In the genomic region with DNA sequence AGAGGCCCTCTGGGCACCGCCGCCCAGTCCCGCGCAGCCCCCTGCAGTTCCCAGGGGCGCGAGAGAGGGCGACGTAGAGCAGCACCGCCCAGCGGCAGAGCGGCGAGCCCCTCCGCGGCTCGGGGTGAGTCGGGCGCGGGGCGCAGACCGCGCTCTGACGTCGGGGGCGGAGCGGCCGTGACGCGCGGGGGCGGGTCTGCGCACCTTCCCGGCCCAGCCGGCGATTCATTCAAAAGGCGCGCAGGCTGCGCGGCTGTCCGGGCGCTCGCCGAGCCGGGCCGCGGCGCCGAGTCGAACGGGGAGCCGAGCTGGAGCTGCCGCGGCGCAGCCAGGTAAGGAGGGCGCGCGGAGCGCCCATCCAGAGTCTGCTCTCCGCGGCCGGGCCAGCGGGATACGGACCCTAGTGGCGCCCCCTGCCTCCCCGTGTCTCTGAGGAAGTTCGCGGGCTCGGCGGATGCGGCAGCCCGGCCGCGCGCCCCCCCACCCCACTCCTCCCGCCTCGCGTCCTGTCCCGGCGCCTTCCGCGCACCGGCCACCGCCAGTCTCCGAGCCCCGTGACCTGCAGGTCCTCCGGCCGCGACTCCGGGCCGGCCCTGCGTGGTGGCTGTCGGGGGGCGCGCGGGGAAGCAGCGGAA, we compare ENCODE assay signal across 1 cellular context.
TF ChIP-seq lines count a peak whose summit lies in the region.

A gene with protein sequence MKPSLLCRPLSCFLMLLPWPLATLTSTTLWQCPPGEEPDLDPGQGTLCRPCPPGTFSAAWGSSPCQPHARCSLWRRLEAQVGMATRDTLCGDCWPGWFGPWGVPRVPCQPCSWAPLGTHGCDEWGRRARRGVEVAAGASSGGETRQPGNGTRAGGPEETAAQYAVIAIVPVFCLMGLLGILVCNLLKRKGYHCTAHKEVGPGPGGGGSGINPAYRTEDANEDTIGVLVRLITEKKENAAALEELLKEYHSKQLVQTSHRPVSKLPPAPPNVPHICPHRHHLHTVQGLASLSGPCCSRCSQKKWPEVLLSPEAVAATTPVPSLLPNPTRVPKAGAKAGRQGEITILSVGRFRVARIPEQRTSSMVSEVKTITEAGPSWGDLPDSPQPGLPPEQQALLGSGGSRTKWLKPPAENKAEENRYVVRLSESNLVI (plus strand): TSS at position 232 of the 635 bp plus-strand sequence. CDS start 12,738 bp downstream, outside the sequence.

TF ChIP-seq in K562, 482 proteins besides CTCF, POLR2A, EP300 and RAD21 (continued from another document):
- TF ChIP-seq, protein P1, sequence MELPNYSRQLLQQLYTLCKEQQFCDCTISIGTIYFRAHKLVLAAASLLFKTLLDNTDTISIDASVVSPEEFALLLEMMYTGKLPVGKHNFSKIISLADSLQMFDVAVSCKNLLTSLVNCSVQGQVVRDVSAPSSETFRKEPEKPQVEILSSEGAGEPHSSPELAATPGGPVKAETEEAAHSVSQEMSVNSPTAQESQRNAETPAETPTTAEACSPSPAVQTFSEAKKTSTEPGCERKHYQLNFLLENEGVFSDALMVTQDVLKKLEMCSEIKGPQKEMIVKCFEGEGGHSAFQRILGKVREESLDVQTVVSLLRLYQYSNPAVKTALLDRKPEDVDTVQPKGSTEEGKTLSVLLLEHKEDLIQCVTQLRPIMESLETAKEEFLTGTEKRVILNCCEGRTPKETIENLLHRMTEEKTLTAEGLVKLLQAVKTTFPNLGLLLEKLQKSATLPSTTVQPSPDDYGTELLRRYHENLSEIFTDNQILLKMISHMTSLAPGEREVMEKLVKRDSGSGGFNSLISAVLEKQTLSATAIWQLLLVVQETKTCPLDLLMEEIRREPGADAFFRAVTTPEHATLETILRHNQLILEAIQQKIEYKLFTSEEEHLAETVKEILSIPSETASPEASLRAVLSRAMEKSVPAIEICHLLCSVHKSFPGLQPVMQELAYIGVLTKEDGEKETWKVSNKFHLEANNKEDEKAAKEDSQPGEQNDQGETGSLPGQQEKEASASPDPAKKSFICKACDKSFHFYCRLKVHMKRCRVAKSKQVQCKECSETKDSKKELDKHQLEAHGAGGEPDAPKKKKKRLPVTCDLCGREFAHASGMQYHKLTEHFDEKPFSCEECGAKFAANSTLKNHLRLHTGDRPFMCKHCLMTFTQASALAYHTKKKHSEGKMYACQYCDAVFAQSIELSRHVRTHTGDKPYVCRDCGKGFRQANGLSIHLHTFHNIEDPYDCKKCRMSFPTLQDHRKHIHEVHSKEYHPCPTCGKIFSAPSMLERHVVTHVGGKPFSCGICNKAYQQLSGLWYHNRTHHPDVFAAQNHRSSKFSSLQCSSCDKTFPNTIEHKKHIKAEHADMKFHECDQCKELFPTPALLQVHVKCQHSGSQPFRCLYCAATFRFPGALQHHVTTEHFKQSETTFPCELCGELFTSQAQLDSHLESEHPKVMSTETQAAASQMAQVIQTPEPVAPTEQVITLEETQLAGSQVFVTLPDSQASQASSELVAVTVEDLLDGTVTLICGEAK (IDR thresholded peaks at IDR 0.05), result no peak
- TF ChIP-seq, protein P1 (CRISPR knock-in tag; IDR thresholded peaks at IDR 0.05), result no peak
- TF ChIP-seq NCOA1 (IDR thresholded peaks at IDR 0.05; ENCODE audit: low read depth) (no peak), EGR1 (conservative IDR thresholded peaks at IDR 0.05) (no peak), ZNF707 (CRISPR knock-in tag; conservative IDR thresholded peaks at IDR 0.05) (no peak), MXI1 (IDR thresholded peaks at IDR 0.05; ENCODE audit: low read depth, low read length) (no peak)
- TF ChIP-seq, protein P2, sequence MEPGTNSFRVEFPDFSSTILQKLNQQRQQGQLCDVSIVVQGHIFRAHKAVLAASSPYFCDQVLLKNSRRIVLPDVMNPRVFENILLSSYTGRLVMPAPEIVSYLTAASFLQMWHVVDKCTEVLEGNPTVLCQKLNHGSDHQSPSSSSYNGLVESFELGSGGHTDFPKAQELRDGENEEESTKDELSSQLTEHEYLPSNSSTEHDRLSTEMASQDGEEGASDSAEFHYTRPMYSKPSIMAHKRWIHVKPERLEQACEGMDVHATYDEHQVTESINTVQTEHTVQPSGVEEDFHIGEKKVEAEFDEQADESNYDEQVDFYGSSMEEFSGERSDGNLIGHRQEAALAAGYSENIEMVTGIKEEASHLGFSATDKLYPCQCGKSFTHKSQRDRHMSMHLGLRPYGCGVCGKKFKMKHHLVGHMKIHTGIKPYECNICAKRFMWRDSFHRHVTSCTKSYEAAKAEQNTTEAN (CRISPR knock-in tag; IDR thresholded peaks at IDR 0.05), result no peak
TF ChIP-seq in K562: peak in this region for 82.
